17 cellular contexts compared by ENCODE assay signal in the genomic region with DNA sequence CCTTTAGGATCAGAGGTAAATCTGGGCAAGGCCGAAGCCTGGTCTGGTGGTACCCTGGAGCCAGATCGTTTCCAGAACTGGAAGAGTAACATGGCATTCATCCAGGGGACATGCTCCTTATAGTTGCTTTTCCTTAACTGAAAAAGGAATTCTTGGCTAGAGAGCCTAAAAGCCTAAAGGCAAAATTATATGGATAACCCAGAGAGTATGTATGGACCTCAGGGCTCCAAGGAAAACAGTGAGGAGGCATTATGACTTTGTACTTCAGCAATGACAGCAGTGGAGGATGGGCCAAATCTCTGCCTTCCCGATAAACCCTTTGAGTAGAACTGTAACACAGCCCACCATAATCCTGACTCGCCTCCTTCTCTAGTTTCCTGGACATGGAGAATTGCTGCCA. TPM values are rescaled to one million over a fixed set of nuclear protein-coding genes. Genes with fewer than 3 reads are reported as not detected.
DNase-seq lines count a peak whose midpoint lies in the region; ATAC-seq lines count a peak whose summit lies in the region.
"Had no signal": no experiment of that assay in that cellular context is flagged by ENCODE, and none has a peak within 500 bp of the region (broad histone marks: within the 10 kb centered on the region; RNA-seq: fewer than 3 reads in every experiment).

No MANE protein-coding gene starts in this region.

- H3K4me3 ChIP-seq in adipocyte (ENCODE audit: low read length) (no peak overlapping the region), muscle layer of duodenum (ENCODE audit: low read depth in 1 of 2, low read length in 2 of 2) (no peak overlapping the region), subcutaneous abdominal adipose tissue (ENCODE audit: low read depth in 1 of 5, low read length in 5 of 5) (no peak overlapping the region)
- H3K4me3 ChIP-seq: Peyer's patch had no signal

- no peaks in the 10 kb centered on the region for H3K9me3 ChIP-seq in adipocyte (ENCODE audit: control insufficient read depth, low read length)
- no peaks in the 10 kb centered on the region for H3K9me3 ChIP-seq in muscle layer of duodenum (ENCODE audit: control insufficient read depth in 1 of 2, low read length in 2 of 2)
- no peaks in the 10 kb centered on the region for H3K9me3 ChIP-seq in subcutaneous abdominal adipose tissue (ENCODE audit: control insufficient read depth in 5 of 5, low read length in 5 of 5)
- H3K9me3 ChIP-seq: Peyer's patch had no signal

- no peaks in the 10 kb centered on the region for H3K27me3 Mint-ChIP-seq in activated naive CD8-positive, alpha-beta T cell
- H3K27me3 Mint-ChIP-seq in activated naive CD8-positive, alpha-beta T cell treated with anti-CD3 and anti-CD28 coated beads for 36 hours: no peaks in the 10 kb centered on the region
- H3K27me3 Mint-ChIP-seq: activated CD8-positive, alpha-beta T cell treated with anti-CD3 and anti-CD28 coated beads for 36 hours; CD4-positive, alpha-beta memory T cell had no signal

- peak overlapping the region; percentile 4 for H3K27ac Mint-ChIP-seq in activated naive CD8-positive, alpha-beta T cell
- no peak overlapping the region for H3K27ac Mint-ChIP-seq in activated naive CD8-positive, alpha-beta T cell treated with anti-CD3 and anti-CD28 coated beads for 36 hours
- H3K27ac Mint-ChIP-seq: activated CD8-positive, alpha-beta T cell treated with anti-CD3 and anti-CD28 coated beads for 36 hours; activated T-helper 1 cell treated with anti-CD3 and anti-CD28 coated beads, Interleukin-12 subunit alpha, Interleukin-12 subunit beta, Interleukin-2, Interleukin-4 antibody, amounts not matched to agents 30 ng/mL and 10 ng/mL and 1 ng/mL, durations not matched to agents 14 hours and 24 hours and 36 hours had no signal

- H3K36me3 ChIP-seq in adipocyte (ENCODE audit: control insufficient read depth, insufficient read depth, low read length, severe bottlenecking) (no peaks in the 10 kb centered on the region), muscle layer of duodenum (ENCODE audit: control insufficient read depth in 1 of 2, insufficient read depth in 2 of 2, low read length in 2 of 2) (no peaks in the 10 kb centered on the region), subcutaneous abdominal adipose tissue (ENCODE audit: control insufficient read depth in 5 of 5, insufficient read depth in 5 of 5, low read length in 5 of 5) (no peaks in the 10 kb centered on the region)
- H3K36me3 ChIP-seq: Peyer's patch had no signal

- H3K4me3 Mint-ChIP-seq in activated naive CD8-positive, alpha-beta T cell: no peak overlapping the region
- no peak overlapping the region for H3K4me3 Mint-ChIP-seq in activated naive CD8-positive, alpha-beta T cell treated with anti-CD3 and anti-CD28 coated beads for 36 hours
- H3K4me3 Mint-ChIP-seq: activated CD8-positive, alpha-beta T cell treated with anti-CD3 and anti-CD28 coated beads for 36 hours; activated T-helper 1 cell treated with anti-CD3 and anti-CD28 coated beads, Interleukin-12 subunit alpha, Interleukin-12 subunit beta, Interleukin-2, Interleukin-4 antibody, amounts not matched to agents 30 ng/mL and 10 ng/mL and 1 ng/mL, durations not matched to agents 14 hours and 24 hours and 36 hours; CD4-positive, alpha-beta memory T cell; neural crest cell had no signal

- H3K27me3 ChIP-seq in adipocyte (replicated peaks; ENCODE audit: control insufficient read depth, insufficient read depth, low read length): no peaks in the 10 kb centered on the region
- no peaks in the 10 kb centered on the region for H3K27me3 ChIP-seq in muscle layer of duodenum (ENCODE audit: low read depth, low read length)
- H3K27me3 ChIP-seq in subcutaneous abdominal adipose tissue (ENCODE audit: control insufficient read depth in 5 of 5, insufficient read depth in 4 of 5, low read length in 5 of 5): no peaks in the 10 kb centered on the region
- H3K27me3 ChIP-seq: Peyer's patch had no signal

- peak overlapping the region; percentile 34 for H3K9ac ChIP-seq in adipocyte (ENCODE audit: low read length)
- no peak overlapping the region for H3K9ac ChIP-seq in subcutaneous abdominal adipose tissue (ENCODE audit: low read length in 5 of 5)

- ATAC-seq in GM18858 (IDR thresholded peaks at IDR 0.05; ENCODE audit: unreplicated experiment) (no peak), HG03196 (IDR thresholded peaks at IDR 0.05; ENCODE audit: unreplicated experiment) (no peak)
- ATAC-seq: activated CD8-positive, alpha-beta T cell treated with anti-CD3 and anti-CD28 coated beads for 36 hours had no signal

- no peak for DNase-seq in activated naive CD8-positive, alpha-beta T cell treated with anti-CD3 and anti-CD28 coated beads for 36 hours
- no peak for DNase-seq in adipocyte (ENCODE audit: low read depth)
- DNase-seq in central memory CD4-positive, alpha-beta T cell: no peak
- DNase-seq: activated CD8-positive, alpha-beta T cell treated with anti-CD3 and anti-CD28 coated beads for 36 hours; CD4-positive, alpha-beta memory T cell; KG1; NCI-H1092 treated with DMSO at 0.1 percent for 48 hours; NCI-H69; Peyer's patch; small intestine had no signal

- H3K36me3 Mint-ChIP-seq in activated naive CD8-positive, alpha-beta T cell: no peaks in the 10 kb centered on the region
- H3K36me3 Mint-ChIP-seq in activated naive CD8-positive, alpha-beta T cell treated with anti-CD3 and anti-CD28 coated beads for 36 hours: no peaks in the 10 kb centered on the region
- H3K36me3 Mint-ChIP-seq: CD4-positive, alpha-beta memory T cell had no signal

- peaks cover 28% of the 10 kb centered on the region for H3K4me1 Mint-ChIP-seq in activated naive CD8-positive, alpha-beta T cell (ENCODE audit: low read depth)
- H3K4me1 Mint-ChIP-seq in activated naive CD8-positive, alpha-beta T cell treated with anti-CD3 and anti-CD28 coated beads for 36 hours: peaks cover 34% of the 10 kb centered on the region

- H3K4me1 ChIP-seq in adipocyte (ENCODE audit: control insufficient read depth, insufficient read depth, low read length): peaks cover 72% of the 10 kb centered on the region
- H3K4me1 ChIP-seq in muscle layer of duodenum (ENCODE audit: control insufficient read depth in 1 of 2, insufficient read depth in 2 of 2, low read length in 2 of 2): peaks cover 5 to 7% of the 10 kb centered on the region in 2 donors
- peaks cover 4 to 53% (median 21%) of the 10 kb centered on the region in 5 donors for H3K4me1 ChIP-seq in subcutaneous abdominal adipose tissue (ENCODE audit: control insufficient read depth in 5 of 5, insufficient read depth in 5 of 5, low read length in 5 of 5)

- no peaks in the 10 kb centered on the region for H3K9me3 Mint-ChIP-seq in activated naive CD8-positive, alpha-beta T cell (ENCODE audit: low read depth)
- no peaks in the 10 kb centered on the region for H3K9me3 Mint-ChIP-seq in activated naive CD8-positive, alpha-beta T cell treated with anti-CD3 and anti-CD28 coated beads for 36 hours
- H3K9me3 Mint-ChIP-seq: activated CD8-positive, alpha-beta T cell treated with anti-CD3 and anti-CD28 coated beads for 36 hours; activated T-helper 1 cell treated with anti-CD3 and anti-CD28 coated beads, Interleukin-12 subunit alpha, Interleukin-12 subunit beta, Interleukin-2, Interleukin-4 antibody, amounts not matched to agents 30 ng/mL and 10 ng/mL and 1 ng/mL, durations not matched to agents 14 hours and 24 hours and 36 hours; CD4-positive, alpha-beta memory T cell had no signal

- H3K27ac ChIP-seq in muscle layer of duodenum (ENCODE audit: low read length) (peak overlapping the region; percentile 11), subcutaneous abdominal adipose tissue (ENCODE audit: low read depth, low read length) (peak overlapping the region; percentile 60)

RNA-seq across cellular contexts. Expression of a gene that starts 29.3 kb away (rescaled TPM):
- 1 to 10 TPM; 7.0 to 8.9 TPM for total RNA-seq in activated naive CD8-positive, alpha-beta T cell treated with anti-CD3 and anti-CD28 coated beads for 36 hours
